12 cellular contexts compared by ENCODE assay signal in the genomic region with DNA sequence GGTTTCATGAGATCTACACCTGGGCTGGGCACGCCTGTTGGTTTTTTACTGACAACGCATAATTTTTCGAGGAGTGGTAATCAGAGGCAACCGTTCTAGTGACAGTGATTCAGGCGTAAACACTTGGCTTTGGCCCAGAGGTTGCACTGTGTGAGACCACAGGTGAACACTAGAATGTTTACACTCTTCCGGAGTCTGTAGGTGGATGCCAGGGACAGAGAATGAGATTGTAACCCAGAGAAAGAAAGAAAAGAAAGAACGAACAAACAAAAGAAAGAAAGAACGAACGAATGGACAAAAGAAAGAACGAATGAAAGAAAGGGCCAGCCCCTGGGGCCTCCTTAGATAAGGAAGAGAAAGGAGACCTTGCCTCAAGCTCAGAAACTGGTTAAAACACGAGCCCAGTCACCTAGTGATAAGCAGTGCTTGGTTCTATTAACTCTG.
DNase-seq lines count a peak whose midpoint lies in the region; ATAC-seq and TF ChIP-seq lines count a peak whose summit lies in the region.
"Had no signal": no experiment of that assay in that cellular context is flagged by ENCODE, and none has a peak within 500 bp of the region (broad histone marks: within the 10 kb centered on the region; RNA-seq: fewer than 3 reads in every experiment).

No MANE protein-coding gene starts in this region.

- no peaks in the 10 kb centered on the region for H3K27me3 ChIP-seq in right atrium auricular region
- H3K27me3 ChIP-seq: foreskin keratinocyte, tibial artery had no signal

- H3K4me3 ChIP-seq in SK-N-MC (no peak overlapping the region), right atrium auricular region (no peak overlapping the region)
- H3K4me3 ChIP-seq: tibial artery had no signal

- no peaks in the 10 kb centered on the region for H3K9me3 ChIP-seq in SK-N-MC (ENCODE audit: low read depth, low read length)
- H3K9me3 ChIP-seq in right atrium auricular region = no peaks in the 10 kb centered on the region
- H3K9me3 ChIP-seq: tibial artery had no signal

- peaks cover 66 to 97% (median 94%) of the 10 kb centered on the region in 4 donors for H3K4me1 Mint-ChIP-seq in naive thymus-derived CD8-positive, alpha-beta T cell

- H3K4me1 ChIP-seq in right atrium auricular region = no peaks in the 10 kb centered on the region
- H3K4me1 ChIP-seq: foreskin keratinocyte had no signal

- H3K36me3 Mint-ChIP-seq in naive thymus-derived CD8-positive, alpha-beta T cell = no peaks in the 10 kb centered on the region

- H3K36me3 ChIP-seq in SK-N-MC (ENCODE audit: insufficient read depth, low read length) (no peaks in the 10 kb centered on the region), right atrium auricular region (no peaks in the 10 kb centered on the region)
- H3K36me3 ChIP-seq: tibial artery had no signal

- ATAC-seq in naive thymus-derived CD8-positive, alpha-beta T cell = peak; percentile 72 to 77
- ATAC-seq in HG03565 (IDR thresholded peaks at IDR 0.05; ENCODE audit: unreplicated experiment) (no peak), GM18517 (IDR thresholded peaks at IDR 0.05; ENCODE audit: unreplicated experiment) (no peak)
- ATAC-seq: foreskin keratinocyte had no signal

- H3K9me3 Mint-ChIP-seq in naive thymus-derived CD8-positive, alpha-beta T cell = no peaks in the 10 kb centered on the region

- peak; percentile 42 for DNase-seq in DMS79 (lab: John Stamatoyannopoulos, UW)
- no peak for DNase-seq in SK-N-MC (ENCODE audit: low read depth, low spot score)
- DNase-seq in activated T-cell treated with anti-CD3 and anti-CD28 coated beads, Interleukin-2, amount 50 U/mL, for 48 hours = peak; percentile 54 to 56
- peak; percentile 11 to 89 (median 68) for DNase-seq in naive thymus-derived CD8-positive, alpha-beta T cell
- DNase-seq in right atrium auricular region (ENCODE audit: low spot score) = no peak
- DNase-seq in C1 segment of cervical spinal cord (lab: John Stamatoyannopoulos, UW) = no peak
- DNase-seq: foreskin keratinocyte, NCI-H2081 treated with DMSO at 0.1 percent for 48 hours, tibial artery had no signal

- peak overlapping the region; percentile 65 to 82 (median 80) for H3K4me3 Mint-ChIP-seq in naive thymus-derived CD8-positive, alpha-beta T cell

- POLR2A ChIA-PET in naive thymus-derived CD8-positive, alpha-beta T cell (lab: Charles Lee) = interaction anchor here (0.6 to 3.1 kb wide), 13 partner anchors 11 to 125 kb away, joined by 3 to 30 read pairs (median 3); no protein-coding TSS in a partner anchor

- H3K9ac ChIP-seq in SK-N-MC (ENCODE audit: insufficient read length) = no peak overlapping the region

- H3K27ac ChIP-seq in SK-N-MC = peak overlapping the region; percentile 99
- no peak overlapping the region for H3K27ac ChIP-seq in right atrium auricular region
- H3K27ac ChIP-seq: C4-2B, foreskin keratinocyte, tibial artery had no signal

- H3K27me3 Mint-ChIP-seq in naive thymus-derived CD8-positive, alpha-beta T cell = no peaks in the 10 kb centered on the region

- peak overlapping the region; percentile 87 to 97 (median 93) for H3K27ac Mint-ChIP-seq in naive thymus-derived CD8-positive, alpha-beta T cell

- no peak for TF ChIP-seq CTCF in right atrium auricular region (IDR thresholded peaks at IDR 0.05)

Comparison
In these comparisons a context has a peak if more than half of its experiments do, and no peak if none do; other contexts are left out.
1. DNase-seq: peak in DMS79 (single experiment), activated T-cell treated with anti-CD3 and anti-CD28 coated beads, Interleukin-2, amount 50 U/mL, for 48 hours (2 of 2) and naive thymus-derived CD8-positive, alpha-beta T cell (10 of 10); none in SK-N-MC (single experiment), right atrium auricular region (single experiment) and C1 segment of cervical spinal cord (0 of 14).
2. ATAC-seq: peak in naive thymus-derived CD8-positive, alpha-beta T cell (2 of 2); none in HG03565 (single experiment) and GM18517 (single experiment).